ENCODE assay signal across 19 cellular contexts in genomic region chr18:79764131-79764530, GRCh38. TPM values are rescaled to one million over a fixed set of nuclear protein-coding genes. Genes with fewer than 3 reads are reported as not detected.
DNase-seq lines count a peak whose midpoint lies in the region; ATAC-seq and TF ChIP-seq lines count a peak whose summit lies in the region.
"Had no signal": no experiment of that assay in that cellular context is flagged by ENCODE, and none has a peak within 500 bp of the region (broad histone marks: within the 10 kb centered on the region; RNA-seq: fewer than 3 reads in every experiment).

No MANE protein-coding gene starts in this region.

- H4K20me1 ChIP-seq in H9 (ENCODE audit: control insufficient read depth, insufficient read depth, insufficient read length): no peaks in the 10 kb centered on the region
- H4K20me1 ChIP-seq: BLaER1 had no signal

- no peak overlapping the region for H3K56ac ChIP-seq in H9 (ENCODE audit: insufficient read length, low read depth, low read length)

- H2BK20ac ChIP-seq in H9 (ENCODE audit: low read depth, low read length, poor library complexity, severe bottlenecking): no peak overlapping the region

- no peak overlapping the region for H3K4me3 Mint-ChIP-seq in CD4-positive, alpha-beta memory T cell
- no peak overlapping the region for H3K4me3 Mint-ChIP-seq in H9
- H3K4me3 Mint-ChIP-seq: CD8-positive, alpha-beta memory T cell had no signal

- H3K27me3 Mint-ChIP-seq in CD4-positive, alpha-beta memory T cell: peaks cover 4 to 5% of the 10 kb centered on the region in 2 donors
- H3K27me3 Mint-ChIP-seq in H9 (ENCODE audit: low read depth): peaks cover 31% of the 10 kb centered on the region

- peaks cover 0 to 65% (median 51%) of the 10 kb centered on the region in 8 donors for H3K9me3 Mint-ChIP-seq in CD4-positive, alpha-beta memory T cell
- peaks cover 28 to 47% of the 10 kb centered on the region in 2 experiments for H3K9me3 Mint-ChIP-seq in H9

- H3K79me1 ChIP-seq in H9 (ENCODE audit: insufficient read depth, low read depth, low read length, poor library complexity, severe bottlenecking): no peaks in the 10 kb centered on the region

- no peak overlapping the region for H3T11ph ChIP-seq in H9 (ENCODE audit: low read length)

- no peak overlapping the region for H3K27ac Mint-ChIP-seq in CD4-positive, alpha-beta memory T cell
- no peak overlapping the region for H3K27ac Mint-ChIP-seq in H9
- H3K27ac Mint-ChIP-seq: CD8-positive, alpha-beta memory T cell had no signal

- no peaks in the 10 kb centered on the region for H3K4me1 ChIP-seq in RWPE2 (ENCODE audit: insufficient read depth, poor library complexity, severe bottlenecking)
- no peaks in the 10 kb centered on the region for H3K4me1 ChIP-seq in CD4-positive, alpha-beta memory T cell (ENCODE audit: insufficient read depth, low read length)
- no peaks in the 10 kb centered on the region for H3K4me1 ChIP-seq in H9 (ENCODE audit: insufficient read depth, low read length)
- H3K4me1 ChIP-seq: BLaER1, HAP-1 had no signal

- no peaks in the 10 kb centered on the region for H3K9me3 ChIP-seq in RWPE2 (ENCODE audit: severe bottlenecking)
- H3K9me3 ChIP-seq in CD4-positive, alpha-beta memory T cell (ENCODE audit: control insufficient read depth in 1 of 2, low read length in 2 of 2): peaks cover 0 to 7% of the 10 kb centered on the region in 2 donors
- no peaks in the 10 kb centered on the region for H3K9me3 ChIP-seq in H9 (ENCODE audit: control insufficient read depth, low read depth, low read length)

- CTCF ChIA-PET in CD4-positive, alpha-beta memory T cell (lab: Charles Lee; ENCODE audit: partially characterized antibody): no interaction called here

- no peaks in the 10 kb centered on the region for H3K36me3 ChIP-seq in RWPE2 (ENCODE audit: low read depth)
- no peaks in the 10 kb centered on the region for H3K36me3 ChIP-seq in CD4-positive, alpha-beta memory T cell (ENCODE audit: insufficient read depth, low read length)
- H3K36me3 ChIP-seq: BLaER1, HAP-1 had no signal

- no peak overlapping the region for H2BK5ac ChIP-seq in H9 (ENCODE audit: insufficient read length, low read length)

- H2AFZ ChIP-seq in H9 (ENCODE audit: low read length): no peak overlapping the region

- no peaks in the 10 kb centered on the region for H3K27me3 ChIP-seq in RWPE2 (ENCODE audit: insufficient read depth, poor library complexity, severe bottlenecking)
- no peaks in the 10 kb centered on the region for H3K27me3 ChIP-seq in CD4-positive, alpha-beta memory T cell (ENCODE audit: insufficient read depth, low read length)
- no peaks in the 10 kb centered on the region for H3K27me3 ChIP-seq in H9 (ENCODE audit: insufficient read depth, low read length)
- H3K27me3 ChIP-seq: BLaER1 had no signal

- peak; percentile 21 for DNase-seq in activated effector memory CD4-positive, alpha-beta T cell treated with anti-CD3 and anti-CD28 coated beads, Interleukin-2, amount 50 U/mL, for 16 hours
- no peak for DNase-seq in activated effector memory CD4-positive, alpha-beta T cell treated with Interleukin-2 at 50 U/mL for 16 hours
- DNase-seq in RWPE2 (ENCODE audit: low spot score) (peak; percentile 27), posterior vena cava (ENCODE audit: low spot score) (peak; percentile 31), H9 (no peak), left lobe of liver (ENCODE audit: low spot score) (no peak)
- DNase-seq in CD4-positive, alpha-beta memory T cell: no peak
- DNase-seq: 8988T, COR-L47, DMS 273 treated with DMSO at 0.1 percent for 48 hours, DMS53, DND-41, EL had no signal

- H2AK5ac ChIP-seq in H9 (ENCODE audit: insufficient read length, low read length): no peak overlapping the region

- TF ChIP-seq CTCF in RWPE2 (IDR thresholded peaks at IDR 0.05; ENCODE audit: poor library complexity, severe bottlenecking) (no peak), H9 (conservative IDR thresholded peaks at IDR 0.05) (no peak)

- POLR2A ChIA-PET in CD4-positive, alpha-beta memory T cell (lab: Charles Lee; ENCODE audit: partially characterized antibody): no interaction called here

- H3K14ac ChIP-seq in H9 (ENCODE audit: insufficient read depth, low read length): no peak overlapping the region

- ATAC-seq in RWPE2 (ENCODE audit: low read depth) (no peak), left lobe of liver (no peak)

- H4K5ac ChIP-seq in H9 (ENCODE audit: insufficient read length, low read depth, low read length): no peak overlapping the region

- H3K27ac ChIP-seq in RWPE2 (ENCODE audit: poor library complexity, severe bottlenecking) (no peak overlapping the region), H9 (ENCODE audit: insufficient read length, low read depth, low read length) (no peak overlapping the region)
- H3K27ac ChIP-seq in CD4-positive, alpha-beta memory T cell (ENCODE audit: low read depth, low read length): no peak overlapping the region
- H3K27ac ChIP-seq: BLaER1, HL-60 had no signal

- H3K9ac ChIP-seq in H9 (ENCODE audit: extremely low read depth, insufficient read length, low read length): no peak overlapping the region
- H3K9ac ChIP-seq: BLaER1 had no signal

- H3K36me3 Mint-ChIP-seq in CD4-positive, alpha-beta memory T cell: peaks cover 3 to 6% of the 10 kb centered on the region in 2 donors
- H3K36me3 Mint-ChIP-seq in H9 (ENCODE audit: insufficient read depth in 1 of 3, low read depth in 3 of 3): peaks cover 0 to 2% (median 2%) of the 10 kb centered on the region in 3 experiments; a peak in 3 of 7 replicates

- H4K91ac ChIP-seq in H9 (ENCODE audit: insufficient read length, low read depth, low read length): no peak overlapping the region

- H3K4ac ChIP-seq in H9 (ENCODE audit: low read depth, low read length): no peak overlapping the region

- no peak overlapping the region for H3K23ac ChIP-seq in H9 (ENCODE audit: insufficient read length, low read depth, low read length)

- intact Hi-C loops in posterior vena cava (cut with DNase I): no loop called here
- intact Hi-C loops in CD4-positive, alpha-beta memory T cell (cut with micrococcal nuclease): no loop called here

- no peaks in the 10 kb centered on the region for H3K23me2 ChIP-seq in H9 (ENCODE audit: insufficient read length, low read depth, low read length, poor library complexity, severe bottlenecking)

- no peak overlapping the region for H2BK12ac ChIP-seq in H9 (ENCODE audit: insufficient read length, low read depth, low read length)

- H3K4me2 ChIP-seq in H9 (ENCODE audit: insufficient read depth, insufficient read length, low read length): no peak overlapping the region
- H3K4me2 ChIP-seq: BLaER1 had no signal

- peaks cover 0 to 2% (median 0%) of the 10 kb centered on the region in 4 donors for H3K4me1 Mint-ChIP-seq in CD4-positive, alpha-beta memory T cell
- H3K4me1 Mint-ChIP-seq in H9: no peaks in the 10 kb centered on the region
- H3K4me1 Mint-ChIP-seq: CD8-positive, alpha-beta memory T cell had no signal

- H3K4me3 ChIP-seq in RWPE2 (ENCODE audit: severe bottlenecking): no peak overlapping the region
- no peak overlapping the region for H3K4me3 ChIP-seq in CD4-positive, alpha-beta memory T cell (ENCODE audit: low read length in 2 of 2)
- H3K4me3 ChIP-seq: BLaER1, HAP-1 had no signal

- no peak overlapping the region for H2BK120ac ChIP-seq in H9 (ENCODE audit: low read depth, low read length, poor library complexity, severe bottlenecking)

- no peak overlapping the region for H4K8ac ChIP-seq in H9 (replicated peaks; ENCODE audit: insufficient read length, low read depth, low read length)

- H3K18ac ChIP-seq in H9 (ENCODE audit: insufficient read length, low read depth, low read length): no peak overlapping the region

- H2BK15ac ChIP-seq in H9 (ENCODE audit: low read depth, low read length): no peak overlapping the region

- no peaks in the 10 kb centered on the region for H3K79me2 ChIP-seq in H9 (ENCODE audit: insufficient read depth, low read length)

- no CpG with 5 or more reads among the region's 6 CpGs for WGBS in H9 (ENCODE audit: extremely low coverage, insufficient read length, low lambda C conversion rate)

RNA-seq across cellular contexts. Expression of gene KCNG2, which starts 33.6 kb away (rescaled TPM):
- total RNA-seq in posterior vena cava (under 1 TPM; 0.38 to 0.56 TPM), H9 (2021) (0.15 TPM in 1 of 2 replicates, not detected in the other), left lobe of liver (not detected)
- not detected for total RNA-seq in CD4-positive, alpha-beta memory T cell
- polyA plus RNA-seq in CD4-positive, alpha-beta memory T cell: not detected
- total RNA-seq: A673; CD8-positive, alpha-beta memory T cell; HT1080 had no signal
- polyA plus RNA-seq: CD8-positive, alpha-beta memory T cell had no signal

Comparison
In these comparisons a context has a peak if more than half of its experiments do, and no peak if none do; other contexts are left out.
1. DNase-seq: peak in activated effector memory CD4-positive, alpha-beta T cell treated with anti-CD3 and anti-CD28 coated beads, Interleukin-2, amount 50 U/mL, for 16 hours (single experiment), RWPE2 (single experiment) and posterior vena cava (single experiment); none in activated effector memory CD4-positive, alpha-beta T cell treated with Interleukin-2 at 50 U/mL for 16 hours (single experiment), CD4-positive, alpha-beta memory T cell (0 of 5), H9 (single experiment) and left lobe of liver (single experiment).